Comparison of ENCODE assay signal across 18 cellular contexts in genomic region chr7:388023-388355, GRCh38.
DNase-seq lines count a peak whose midpoint lies in the region; ATAC-seq, FAIRE-seq and TF ChIP-seq lines count a peak whose summit lies in the region.
"Had no signal": no experiment of that assay in that cellular context is flagged by ENCODE, and none has a peak within 500 bp of the region (broad histone marks: within the 10 kb centered on the region; RNA-seq: fewer than 3 reads in every experiment).

No MANE protein-coding gene starts in this region.

- TF ChIP-seq CTCF in RWPE2 (IDR thresholded peaks at IDR 0.05; ENCODE audit: poor library complexity, severe bottlenecking) (no peak), HepG2 (CRISPR knock-in tag; IDR thresholded peaks at IDR 0.05) (no peak), stomach (IDR thresholded peaks at IDR 0.05) (no peak)

- no peaks in the 10 kb centered on the region for H3K36me3 ChIP-seq in RWPE2 (ENCODE audit: low read depth)
- no peaks in the 10 kb centered on the region for H3K36me3 ChIP-seq in HepG2 (replicated peaks in 1 of 2; ENCODE audit: control insufficient read depth in 1 of 2, insufficient read depth in 2 of 2, low read length in 2 of 2)
- no peaks in the 10 kb centered on the region for H3K36me3 ChIP-seq in stomach
- H3K36me3 ChIP-seq in aorta (ENCODE audit: control insufficient read depth in 1 of 2, insufficient read depth in 2 of 2, low read length in 1 of 2): no peaks in the 10 kb centered on the region
- H3K36me3 ChIP-seq: BE2C had no signal

- peak; percentile 0 for DNase-seq in Daoy (ENCODE audit: low read depth)
- DNase-seq in RWPE2 (ENCODE audit: low spot score): peak; percentile 31
- DNase-seq in HepG2 (ENCODE audit: low spot score): no peak
- peak; percentile 9 for DNase-seq in stomach
- DNase-seq in aorta: no peak
- no peak for DNase-seq in NCI-H2196 treated with DMSO at 0.1 percent for 48 hours (lab: John Stamatoyannopoulos, UW; ENCODE audit: unreplicated experiment)
- DNase-seq: BE2C; CD4-positive, CD25-positive, alpha-beta regulatory T cell; DND-41; Kasumi-1; NCI-H1694; NCI-H2081 treated with DMSO at 0.1 percent for 48 hours; NCI-H2171 treated with DMSO at 0.1 percent for 48 hours; NCI-H446; NCI-H526; OCI-M1 had no signal

- in situ Hi-C loops in HepG2 (cut with HindIII; ENCODE audit: extremely low pct_ligation_motif_present, low pct_unique_long_range_greater_than_20kb): no loop called here

- H3K4me1 ChIP-seq in RWPE2 (ENCODE audit: insufficient read depth, poor library complexity, severe bottlenecking) (no peaks in the 10 kb centered on the region), HepG2 (ENCODE audit: insufficient read depth, low read length) (peaks cover 19% of the 10 kb centered on the region), stomach (no peaks in the 10 kb centered on the region), aorta (ENCODE audit: control insufficient read depth in 1 of 2, insufficient read depth in 2 of 2, low read length in 2 of 2) (no peaks in the 10 kb centered on the region)
- H3K4me1 ChIP-seq: BE2C had no signal

- H3K9ac ChIP-seq in HepG2 (ENCODE audit: insufficient read depth, low read depth, low read length): no peak overlapping the region

- WGBS in HepG2 (ENCODE audit: low lambda C conversion rate): 50% methylated on average over 8 of the region's 10 CpGs
- WGBS in stomach, 5 donors: 89 to 93% (median 90%) methylated on average over 8 to 10 of the region's 10 CpGs
- 94 to 96% methylated on average over 10 of the region's 10 CpGs for WGBS in aorta, 2 donors

- FAIRE-seq in HepG2 (lab: Jason Lieb, UNC): no peak
- FAIRE-seq: RCC 7860 had no signal

- ATAC-seq in RWPE2 (ENCODE audit: low read depth) (no peak), HepG2 (no peak), aorta (ENCODE audit: low FRiP score) (no peak), GM19023 (IDR thresholded peaks at IDR 0.05; ENCODE audit: unreplicated experiment) (no peak)

- H3K4me3 ChIP-seq in RWPE2 (ENCODE audit: severe bottlenecking) (no peak overlapping the region), HepG2 (replicated peaks in 1 of 3; ENCODE audit: insufficient read depth in 1 of 3, low read depth in 2 of 3, low read length in 3 of 3) (0 out of 6 replicates have a peak overlapping the region, but pooled peaks of 1 of the 3 experiments have one; percentile 15), stomach (no peak overlapping the region), aorta (ENCODE audit: low read length in 2 of 2) (no peak overlapping the region)

- no peaks in the 10 kb centered on the region for H3K9me3 ChIP-seq in RWPE2 (ENCODE audit: severe bottlenecking)
- H3K9me3 ChIP-seq in HepG2 (ENCODE audit: low read length): peaks cover 12% of the 10 kb centered on the region; the same call in 1 of the 2 replicates
- H3K9me3 ChIP-seq in stomach: peaks cover 0 to 17% (median 13%) of the 10 kb centered on the region in 4 donors
- no peaks in the 10 kb centered on the region for H3K9me3 ChIP-seq in aorta (ENCODE audit: control insufficient read depth, low read length)
- H3K9me3 ChIP-seq: BE2C had no signal

- no TSS peak for BruUV-seq in HepG2 (replicated peaks; lab: Mats Ljungman, UMichigan)

- H3K27ac ChIP-seq in RWPE2 (ENCODE audit: poor library complexity, severe bottlenecking) (no peak overlapping the region), HepG2 (ENCODE audit: extremely low read length, insufficient read depth, low read length) (no peak overlapping the region), stomach (no peak overlapping the region), aorta (ENCODE audit: low read depth in 1 of 2, low read length in 2 of 2) (no peak overlapping the region)

- TF ChIP-seq POLR2A in HepG2 (IDR thresholded peaks at IDR 0.05; ENCODE audit: insufficient read depth in 1 of 2, low read depth in 2 of 2, low read length in 2 of 2) (no peak), stomach (IDR thresholded peaks at IDR 0.05) (no peak)

- no peaks in the 10 kb centered on the region for H4K20me1 ChIP-seq in HepG2 (ENCODE audit: insufficient read depth, low read length)

- 0 out of 2 replicates have a peak overlapping the region, but pooled peaks have one; percentile 58 for H3K4me2 ChIP-seq in HepG2 (ENCODE audit: low read depth, low read length)

- H2AFZ ChIP-seq in HepG2 (ENCODE audit: low read length): no peak overlapping the region

- H3K27me3 ChIP-seq in RWPE2 (ENCODE audit: insufficient read depth, poor library complexity, severe bottlenecking) (no peaks in the 10 kb centered on the region), HepG2 (ENCODE audit: control insufficient read depth in 1 of 2, insufficient read depth in 2 of 2, low read length in 2 of 2) (peaks cover 8 to 35% of the 10 kb centered on the region in 2 experiments; a peak in 4 of 5 replicates), stomach (peaks cover 0 to 6% (median 0%) of the 10 kb centered on the region in 3 donors), aorta (ENCODE audit: control insufficient read depth in 1 of 2, insufficient read depth in 2 of 2, low read length in 1 of 2) (no peaks in the 10 kb centered on the region)
- H3K27me3 ChIP-seq: BE2C had no signal

- intact Hi-C loops in HepG2 (cut with micrococcal nuclease; ENCODE audit: unreplicated experiment): no loop called here
- intact Hi-C loops in stomach (cut with DNase I; ENCODE audit: low total_unique reads): no loop called here
- intact Hi-C loops in aorta (cut with DNase I): no loop called here

- H3K79me2 ChIP-seq in HepG2 (ENCODE audit: insufficient read depth, low read length): no peaks in the 10 kb centered on the region

- POLR2A ChIA-PET in HepG2 (lab: Yijun Ruan, JAX): interaction anchor here (0.7 kb wide), 1 partner anchor 15 kb away, joined by 3 read pairs; no protein-coding TSS in a partner anchor

- CTCF ChIA-PET in HepG2 (lab: Yijun Ruan, JAX; ENCODE audit: low intra/inter-chr PET ratio, low total read pairs): no interaction called here

- no peak for TF ChIP-seq EP300 in HepG2 (IDR thresholded peaks at IDR 0.05; ENCODE audit: low read depth in 2 of 2, low read length in 2 of 2)
- no peak for TF ChIP-seq EP300 in HepG2 (CRISPR knock-in tag; IDR thresholded peaks at IDR 0.05; ENCODE audit: borderline replicate concordance)
- TF ChIP-seq EP300 in stomach (IDR thresholded peaks at IDR 0.05): no peak

- TF ChIP-seq RAD21 in HepG2 (CRISPR knock-in tag; IDR thresholded peaks at IDR 0.05): no peak

TF ChIP-seq in HepG2, 621 proteins besides CTCF, POLR2A, EP300 and RAD21:
- TF ChIP-seq MLLT10 (CRISPR knock-in tag; IDR thresholded peaks at IDR 0.05) (no peak), ZNF235 (CRISPR knock-in tag; IDR thresholded peaks at IDR 0.05; ENCODE audit: borderline replicate concordance) (0 out of 2 replicates have a peak, but pooled peaks have one; percentile 7), EHMT2 (IDR thresholded peaks at IDR 0.05; ENCODE audit: borderline replicate concordance, low read depth, low read length) (no peak), TEAD2 (CRISPR knock-in tag; IDR thresholded peaks at IDR 0.05) (no peak), ZNF263 (CRISPR knock-in tag; IDR thresholded peaks at IDR 0.05) (no peak), FOXP1 (IDR thresholded peaks at IDR 0.05) (no peak), FOXP1 (CRISPR knock-in tag; IDR thresholded peaks at IDR 0.05) (no peak)
- TF ChIP-seq, protein P1, sequence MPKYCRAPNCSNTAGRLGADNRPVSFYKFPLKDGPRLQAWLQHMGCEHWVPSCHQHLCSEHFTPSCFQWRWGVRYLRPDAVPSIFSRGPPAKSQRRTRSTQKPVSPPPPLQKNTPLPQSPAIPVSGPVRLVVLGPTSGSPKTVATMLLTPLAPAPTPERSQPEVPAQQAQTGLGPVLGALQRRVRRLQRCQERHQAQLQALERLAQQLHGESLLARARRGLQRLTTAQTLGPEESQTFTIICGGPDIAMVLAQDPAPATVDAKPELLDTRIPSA (CRISPR knock-in tag; IDR thresholded peaks at IDR 0.05; ENCODE audit: borderline replicate concordance): no peak
- TF ChIP-seq, protein P2, sequence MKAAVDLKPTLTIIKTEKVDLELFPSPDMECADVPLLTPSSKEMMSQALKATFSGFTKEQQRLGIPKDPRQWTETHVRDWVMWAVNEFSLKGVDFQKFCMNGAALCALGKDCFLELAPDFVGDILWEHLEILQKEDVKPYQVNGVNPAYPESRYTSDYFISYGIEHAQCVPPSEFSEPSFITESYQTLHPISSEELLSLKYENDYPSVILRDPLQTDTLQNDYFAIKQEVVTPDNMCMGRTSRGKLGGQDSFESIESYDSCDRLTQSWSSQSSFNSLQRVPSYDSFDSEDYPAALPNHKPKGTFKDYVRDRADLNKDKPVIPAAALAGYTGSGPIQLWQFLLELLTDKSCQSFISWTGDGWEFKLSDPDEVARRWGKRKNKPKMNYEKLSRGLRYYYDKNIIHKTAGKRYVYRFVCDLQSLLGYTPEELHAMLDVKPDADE (CRISPR knock-in tag; IDR thresholded peaks at IDR 0.05): no peak
TF ChIP-seq in HepG2: peak in this region for 1.

Comparison
In these comparisons a context has a peak if more than half of its experiments do, and no peak if none do; other contexts are left out.
1. DNase-seq: peak in Daoy (single experiment), RWPE2 (single experiment) and stomach (single experiment); none in HepG2 (single experiment), aorta (0 of 2) and NCI-H2196 treated with DMSO at 0.1 percent for 48 hours (single experiment).